34 cellular contexts compared by ENCODE assay signal in genomic region chr4:77415689-77416088, GRCh38.
"Had no signal": no experiment of that assay in that cellular context is flagged by ENCODE, and none has a peak within 500 bp of the region (broad histone marks: within the 10 kb centered on the region; RNA-seq: fewer than 3 reads in every experiment).

No MANE protein-coding gene starts in this region.

- H3K4me3 ChIP-seq: adrenal gland, body of pancreas, breast epithelium had no signal

- H3K27me3 ChIP-seq: adrenal gland, body of pancreas, breast epithelium had no signal

- H3K36me3 ChIP-seq: adrenal gland, brain microvascular endothelial cell, breast epithelium, WERI-Rb-1 had no signal

- H3K9me3 ChIP-seq: adrenal gland, body of pancreas, breast epithelium had no signal

- ATAC-seq: activated CD4-positive, alpha-beta T cell treated with anti-CD3 and anti-CD28 coated beads for 36 hours; activated CD4-positive, CD25-positive, alpha-beta regulatory T cell treated with anti-CD3 and anti-CD28 coated beads, Interleukin-2, amount 50 U/mL, for 24 hours; activated CD8-positive, alpha-beta T cell treated with anti-CD3 and anti-CD28 coated beads, Interleukin-2, amount 10 ng/mL, durations not matched to agents 7 days and 5 days; activated naive CD4-positive, alpha-beta T cell treated with anti-CD3 and anti-CD28 coated beads, Interleukin-2, amount 50 U/mL, for 72 hours; activated T-cell treated with anti-CD3 and anti-CD28 coated beads, Interleukin-2, amount 50 U/mL, for 4 hours; activated T-cell treated with anti-CD3 and anti-CD28 coated beads, Interleukin-2, amount 50 U/mL, for 72 hours; activated T-helper 17 cell treated with anti-CD3 and anti-CD28 coated beads, Interleukin-2, amount 50 U/mL, for 72 hours; body of pancreas; WTC11 had no signal

- DNase-seq: activated CD4-positive, alpha-beta memory T cell treated with anti-CD3 and anti-CD28 coated beads, Interleukin-2, amount 10 ng/mL, durations not matched to agents 7 days and 5 days; activated CD4-positive, alpha-beta T cell treated with anti-CD3 and anti-CD28 coated beads for 1 hour; activated CD4-positive, alpha-beta T cell treated with anti-CD3 and anti-CD28 coated beads for 36 hours; activated CD4-positive, alpha-beta T cell treated with anti-CD3 and anti-CD28 coated beads for 48 hours; activated CD4-positive, alpha-beta T cell treated with anti-CD3 and anti-CD28 coated beads, Interleukin-2, amount 10 ng/mL, durations not matched to agents 7 days and 5 days; activated CD4-positive, alpha-beta T cell treated with anti-CD3 and anti-CD28 coated beads, Interleukin-2, amount 50 U/mL, for 48 hours; activated CD4-positive, CD25-positive, alpha-beta regulatory T cell; activated CD8-positive, alpha-beta memory T cell treated with anti-CD3 and anti-CD28 coated beads, Interleukin-2, amount 50 U/mL, for 4 hours; activated CD8-positive, alpha-beta T cell treated with anti-CD3 and anti-CD28 coated beads, Interleukin-2, amount 10 ng/mL, durations not matched to agents 7 days and 5 days; activated effector memory CD4-positive, alpha-beta T cell treated with anti-CD3 and anti-CD28 coated beads, Interleukin-2, amount 50 U/mL, for 16 hours; activated gamma-delta T cell treated with Interleukin-2 at 50 U/mL for 16 hours; activated naive CD4-positive, alpha-beta T cell; activated naive CD4-positive, alpha-beta T cell treated with anti-CD3 and anti-CD28 coated beads for 36 hours; activated naive CD4-positive, alpha-beta T cell treated with anti-CD3 and anti-CD28 coated beads, Interleukin-2, amount 50 U/mL, for 16 hours; activated naive CD8-positive, alpha-beta T cell treated with anti-CD3 and anti-CD28 coated beads for 36 hours; activated T-cell treated with anti-CD3 and anti-CD28 coated beads for 4 hours; activated T-cell treated with anti-CD3 and anti-CD28 coated beads, Interleukin-2, amount 50 U/mL, for 1 hour; activated T-cell treated with anti-CD3 and anti-CD28 coated beads, Interleukin-2, amount 50 U/mL, for 4 hours; activated T-cell treated with anti-CD3 and anti-CD28 coated beads, Interleukin-2, amount 50 U/mL, for 72 hours; adrenal gland; amniotic stem cell; aorta; body of pancreas; brain microvascular endothelial cell; central memory CD4-positive, alpha-beta T cell; T-helper 1 cell; T-helper 2 cell; T-helper 9 cell; WERI-Rb-1 had no signal

- H3K4me1 ChIP-seq: adrenal gland, body of pancreas, breast epithelium had no signal

- H3K27ac ChIP-seq: adrenal gland, body of pancreas, brain microvascular endothelial cell, breast epithelium, WERI-Rb-1 had no signal
